Comparison of ENCODE assay signal across 8 cellular contexts in the genomic region with DNA sequence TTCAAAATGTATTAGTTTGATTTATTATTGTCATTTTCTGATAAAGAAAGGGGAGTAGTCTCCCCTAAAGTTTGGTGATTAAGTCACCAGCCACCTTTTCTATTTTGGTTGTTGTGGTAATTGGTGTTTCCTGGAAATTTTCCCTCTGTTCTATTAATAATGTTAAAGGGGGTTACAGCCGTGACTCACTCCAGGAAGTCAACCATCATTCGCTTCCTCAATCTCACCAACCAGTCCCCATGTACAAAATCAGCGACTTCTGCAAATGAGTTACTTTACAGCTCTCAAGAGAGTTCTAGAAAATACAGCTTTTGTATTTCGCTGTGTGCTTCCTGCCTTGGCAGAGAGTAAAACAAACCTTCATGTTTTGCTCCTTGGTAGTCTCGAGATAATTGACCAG.
DNase-seq lines count a peak whose midpoint lies in the region; ATAC-seq and TF ChIP-seq lines count a peak whose summit lies in the region.

No MANE protein-coding gene starts in this region.

- DNase-seq in GM12865 (ENCODE audit: low read depth): peak; percentile 60
- peak; percentile 72 for DNase-seq in KG1 (lab: John Stamatoyannopoulos, UW)
- DNase-seq in activated naive CD4-positive, alpha-beta T cell treated with anti-CD3 and anti-CD28 coated beads, Interleukin-2, amount 50 U/mL, for 16 hours: peak; percentile 10
- peak; percentile 82 for DNase-seq in pons (ENCODE audit: low spot score)
- DNase-seq in middle frontal gyrus (ENCODE audit: extremely low spot score, low spot score): no peak
- DNase-seq in SW 1271 (lab: John Stamatoyannopoulos, UW): no peak
- DNase-seq in posterior vena cava (ENCODE audit: low spot score): no peak

- no peak for TF ChIP-seq CTCF in GM12865 (IDR thresholded peaks at IDR 0.05; ENCODE audit: insufficient read depth, low read depth, low read length, missing control alignments)

- intact Hi-C loops in posterior vena cava (cut with DNase I): no loop called here

- peak; percentile 94 for ATAC-seq in GM21619 (IDR thresholded peaks at IDR 0.05; ENCODE audit: unreplicated experiment)

- no peak overlapping the region for H3K4me3 ChIP-seq in GM12865 (ENCODE audit: low read depth, low read length)

Comparison
In these comparisons a context has a peak if more than half of its experiments do, and no peak if none do; other contexts are left out.
1. DNase-seq: peak in GM12865 (single experiment), KG1 (single experiment), activated naive CD4-positive, alpha-beta T cell treated with anti-CD3 and anti-CD28 coated beads, Interleukin-2, amount 50 U/mL, for 16 hours (single experiment) and pons (single experiment); none in middle frontal gyrus (single experiment), SW 1271 (0 of 2) and posterior vena cava (single experiment).